In the genomic region with DNA sequence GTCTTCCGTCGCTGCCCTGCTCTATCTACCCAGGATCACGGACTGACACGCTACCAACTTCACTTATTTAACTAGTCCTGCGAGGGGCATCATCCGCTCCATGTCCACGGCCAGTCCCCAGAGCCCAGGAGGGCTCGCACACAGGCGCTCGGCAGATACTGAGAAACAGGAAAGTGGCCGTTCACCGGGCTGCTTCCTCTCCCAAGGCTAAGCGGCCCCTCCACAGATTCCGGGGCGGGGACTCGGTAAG, we compare ENCODE assay signal across 8 cellular contexts. TPM values are rescaled to one million over a fixed set of nuclear protein-coding genes. Genes with fewer than 3 reads are reported as not detected.
DNase-seq lines count a peak whose midpoint lies in the region; ATAC-seq and TF ChIP-seq lines count a peak whose summit lies in the region.

No MANE protein-coding gene starts in this region.

- peak overlapping the region; percentile 98 for H3K4me3 ChIP-seq in Loucy (ENCODE audit: low read length, poor library complexity, severe bottlenecking)
- H3K4me3 ChIP-seq in right lobe of liver = peak overlapping the region; percentile 98
- peak overlapping the region; percentile 95 to 98 (median 96) for H3K4me3 ChIP-seq in transverse colon

- TF ChIP-seq EP300 in transverse colon (IDR thresholded peaks at IDR 0.05; ENCODE audit: low read depth) = no peak

- intact Hi-C loops in MCF 10A (cut with micrococcal nuclease) (loop anchor here (2.0 kb wide), 3 partner anchors 15 to 29 kb away; a partner anchor contains a TSS), right lobe of liver (cut with DNase I) (no loop called here), transverse colon (cut with DNase I; ENCODE audit: low total_unique reads) (no loop called here)

- TF ChIP-seq CTCF in Loucy (conservative IDR thresholded peaks at IDR 0.05; ENCODE audit: low read length) (no peak), MCF 10A (IDR thresholded peaks at IDR 0.05; ENCODE audit: unreplicated experiment) (no peak), right lobe of liver (IDR thresholded peaks at IDR 0.05) (no peak), transverse colon (IDR thresholded peaks at IDR 0.05) (no peak)

- H3K36me3 ChIP-seq in Loucy (ENCODE audit: insufficient read depth, low read length) (no peaks in the 10 kb centered on the region; the same call in 1 of the 2 replicates), right lobe of liver (peaks cover 0 to 20% (median 4%) of the 10 kb centered on the region in 4 donors), transverse colon (peaks cover 0 to 6% (median 0%) of the 10 kb centered on the region in 4 donors)

- peak overlapping the region; percentile 79 for H3K27ac Mint-ChIP-seq in MCF 10A (ENCODE audit: low read depth, unreplicated experiment)

- H3F3A ChIP-seq in Loucy (ENCODE audit: low read depth) = peaks cover 8% of the 10 kb centered on the region

- H3K9me3 ChIP-seq in Loucy (ENCODE audit: insufficient read depth, low read depth, low read length) = no peaks in the 10 kb centered on the region
- H3K9me3 ChIP-seq in right lobe of liver = no peaks in the 10 kb centered on the region
- H3K9me3 ChIP-seq in transverse colon = no peaks in the 10 kb centered on the region

- in situ Hi-C loops in transverse colon (cut with MboI; ENCODE audit: low pct_ligation_motif_present in 1 of 4, low pct_unique_long_range_greater_than_20kb in 1 of 4, low sequenced_read_pairs in 3 of 4) = no loop called here

- H3K27ac ChIP-seq in right lobe of liver (peak overlapping the region; percentile 55 to 86 (median 71)), transverse colon (peak overlapping the region; percentile 90 to 94 (median 92))

- CTCF ChIA-PET in MCF 10A (lab: Yijun Ruan, JAX) = no interaction called here

- H4K20me1 ChIP-seq in Loucy (ENCODE audit: insufficient read depth, low read length, poor library complexity, severe bottlenecking) = peaks cover 18% of the 10 kb centered on the region

- H3K4me2 ChIP-seq in Loucy (ENCODE audit: low read depth, low read length, poor library complexity, severe bottlenecking) = peak overlapping the region; percentile 98

- POLR2A ChIA-PET in MCF 10A (lab: Yijun Ruan, JAX) = interaction anchor here (0.7 to 8.0 kb wide), 13 partner anchors 10 to 114 kb away, joined by 3 to 101 read pairs (median 6); a partner anchor contains a TSS

- no peaks in the 10 kb centered on the region for H3K9me3 Mint-ChIP-seq in activated T-cell treated with anti-CD3 and anti-CD28 coated beads, Interleukin-2, amount 50 U/mL, for 4 hours
- H3K9me3 Mint-ChIP-seq in MCF 10A (ENCODE audit: unreplicated experiment) = no peaks in the 10 kb centered on the region

- peaks cover 19% of the 10 kb centered on the region for H3K36me3 Mint-ChIP-seq in activated T-cell treated with anti-CD3 and anti-CD28 coated beads, Interleukin-2, amount 50 U/mL, for 4 hours (ENCODE audit: insufficient read depth)
- peaks cover 41% of the 10 kb centered on the region for H3K36me3 Mint-ChIP-seq in MCF 10A (ENCODE audit: insufficient read depth, unreplicated experiment)

- ATAC-seq in activated T-cell treated with anti-CD3 and anti-CD28 coated beads, Interleukin-2, amount 50 U/mL, for 4 hours = peak; percentile 30 to 32
- peak in 3 of 4 donors; percentile 4 to 25 (median 11) for ATAC-seq in right lobe of liver

- H3K4me3 Mint-ChIP-seq in activated T-cell treated with anti-CD3 and anti-CD28 coated beads, Interleukin-2, amount 50 U/mL, for 4 hours = peak overlapping the region; percentile 92
- H3K4me3 Mint-ChIP-seq in MCF 10A (ENCODE audit: unreplicated experiment) = peak overlapping the region; percentile 85

- peak overlapping the region; percentile 53 for H2AFZ ChIP-seq in Loucy (ENCODE audit: low read length)

- DNase-seq in activated T-cell treated with anti-CD3 and anti-CD28 coated beads, Interleukin-2, amount 50 U/mL, for 4 hours = no peak
- no peak for DNase-seq in activated T-cell treated with anti-CD3 and anti-CD28 coated beads, Interleukin-2, amount 50 U/mL, for 1 hour
- DNase-seq in MCF 10A (ENCODE audit: unreplicated experiment) = no peak
- DNase-seq in right lobe of liver = no peak
- no peak for DNase-seq in transverse colon
- DNase-seq in SHP77 treated with DMSO at 0.1 percent for 48 hours (lab: John Stamatoyannopoulos, UW) = no peak
- DNase-seq in amniotic stem cell (lab: John Stamatoyannopoulos, UW) = no peak

- BruUV-seq in MCF 10A (replicated peaks; lab: Mats Ljungman, UMichigan) = TSS peak; percentile 65

- H3K27me3 Mint-ChIP-seq in activated T-cell treated with anti-CD3 and anti-CD28 coated beads, Interleukin-2, amount 50 U/mL, for 4 hours (ENCODE audit: low read depth) = no peaks in the 10 kb centered on the region
- no peaks in the 10 kb centered on the region for H3K27me3 Mint-ChIP-seq in MCF 10A (ENCODE audit: insufficient read depth, unreplicated experiment)

- TF ChIP-seq POLR2A in right lobe of liver (IDR thresholded peaks at IDR 0.05) (no peak), transverse colon (IDR thresholded peaks at IDR 0.05) (no peak)

- 0% methylated on average over 16 of the region's 16 CpGs for WGBS in right lobe of liver (ENCODE audit: insufficient coverage, low coverage, low lambda C conversion rate, missing lambda C conversion rate)
- 1% methylated on average over 9 of the region's 16 CpGs; no CpG with 5 or more reads in 1 of the 2 donors for WGBS in transverse colon (ENCODE audit: low coverage in 1 of 2), 2 donors

- peak overlapping the region; percentile 99 for H3K9ac ChIP-seq in Loucy (ENCODE audit: low read depth, low read length, poor library complexity, severe bottlenecking)

- H3K4me1 ChIP-seq in Loucy (ENCODE audit: insufficient read depth, low read length, poor library complexity, severe bottlenecking) = peaks cover 38% of the 10 kb centered on the region
- H3K4me1 ChIP-seq in right lobe of liver = peaks cover 0 to 15% (median 3%) of the 10 kb centered on the region in 4 donors
- peaks cover 10 to 22% (median 20%) of the 10 kb centered on the region in 4 donors for H3K4me1 ChIP-seq in transverse colon

- H3K27me3 ChIP-seq in Loucy (ENCODE audit: insufficient read depth, low read length, poor library complexity, severe bottlenecking) (no peaks in the 10 kb centered on the region), right lobe of liver (no peaks in the 10 kb centered on the region), transverse colon (no peaks in the 10 kb centered on the region)

- peaks cover 35% of the 10 kb centered on the region for H3K4me1 Mint-ChIP-seq in activated T-cell treated with anti-CD3 and anti-CD28 coated beads, Interleukin-2, amount 50 U/mL, for 4 hours (ENCODE audit: low read depth)
- H3K4me1 Mint-ChIP-seq in MCF 10A (ENCODE audit: insufficient read depth, unreplicated experiment) = peaks cover 15% of the 10 kb centered on the region

- peaks cover 62% of the 10 kb centered on the region for H3K79me2 ChIP-seq in Loucy (ENCODE audit: insufficient read depth, low read length)

- no peaks in the 10 kb centered on the region for H3K9me2 ChIP-seq in Loucy (replicated peaks; ENCODE audit: low read depth, low read length)

RNA-seq across cellular contexts. Expression of a gene that starts 0.4 kb away (rescaled TPM):
- 10 to 100 TPM; 35.0 to 41.1 (median 35.3) TPM for total RNA-seq in activated T-cell treated with anti-CD3 and anti-CD28 coated beads, Interleukin-2, amount 50 U/mL, for 4 hours
- 47.6 and 54.8 TPM in 2 replicates for total RNA-seq in MCF 10A (2022)
- total RNA-seq in right lobe of liver = 10 to 100 TPM in 5 of 6 experiments, 1 to 10 TPM in 1; 8.3 to 24.3 (median 14.6) TPM
- total RNA-seq in transverse colon = 10 to 100 TPM; 21.4 to 63.6 (median 41.2) TPM

RNA-seq across cellular contexts. Expression of a gene that starts 0.5 kb away (rescaled TPM):
- 10 to 100 TPM; 82.9 to 91.9 (median 84.9) TPM for total RNA-seq in activated T-cell treated with anti-CD3 and anti-CD28 coated beads, Interleukin-2, amount 50 U/mL, for 4 hours
- 23.9 and 27.1 TPM in 2 replicates for total RNA-seq in MCF 10A (2022)
- total RNA-seq in right lobe of liver = 10 to 100 TPM in 1 of 6 experiments, 1 to 10 TPM in 5; 5.5 to 35.0 (median 6.5) TPM
- 10 to 100 TPM in 3 of 4 donors, 1 to 10 TPM in 1; 7.6 to 21.3 (median 13.5) TPM for total RNA-seq in transverse colon

RNA-seq across cellular contexts. Expression of a gene that starts 9.7 kb away (rescaled TPM):
- total RNA-seq in activated T-cell treated with anti-CD3 and anti-CD28 coated beads, Interleukin-2, amount 50 U/mL, for 4 hours = under 1 TPM in 1 of 3 donors, not detected in 2; 0.35 TPM
- total RNA-seq in MCF 10A (2022) (not detected in 2 replicates), right lobe of liver (under 1 TPM in 4 of 6 experiments, not detected in 2; 0.40 to 0.93 (median 0.68) TPM), transverse colon (not detected)

RNA-seq across cellular contexts. Expression of a gene that starts 17.6 kb away (rescaled TPM):
- 10 to 100 TPM; 27.3 to 38.6 (median 27.9) TPM for total RNA-seq in activated T-cell treated with anti-CD3 and anti-CD28 coated beads, Interleukin-2, amount 50 U/mL, for 4 hours
- total RNA-seq in MCF 10A (2022) (34.8 and 38.6 TPM in 2 replicates), right lobe of liver (10 to 100 TPM in 4 of 6 experiments, 1 to 10 TPM in 2; 5.3 to 16.8 (median 11.1) TPM), transverse colon (10 to 100 TPM; 16.3 to 52.0 (median 33.1) TPM)

RNA-seq across cellular contexts. Expression of a gene that starts 17.8 kb away (rescaled TPM):
- total RNA-seq in activated T-cell treated with anti-CD3 and anti-CD28 coated beads, Interleukin-2, amount 50 U/mL, for 4 hours = 100 to 1,000 TPM; 146 to 162 (median 147) TPM
- total RNA-seq in MCF 10A (2022) (160 and 178 TPM in 2 replicates), right lobe of liver (10 to 100 TPM; 30.6 to 46.3 (median 37.3) TPM), transverse colon (100 to 1,000 TPM in 3 of 4 donors, 10 to 100 TPM in 1; 96.1 to 205 (median 150) TPM)
